ENCODE assay signal across 8 cellular contexts in genomic region chr11:68002943-68003845, GRCh38. TPM values are rescaled to one million over a fixed set of nuclear protein-coding genes. Genes with fewer than 3 reads are reported as not detected.
DNase-seq lines count a peak whose midpoint lies in the region; ATAC-seq and TF ChIP-seq lines count a peak whose summit lies in the region.

No MANE protein-coding gene starts in this region.

- H3K36me3 ChIP-seq in IMR-90 (ENCODE audit: control insufficient read depth, insufficient read depth, low read length) (no peaks in the 10 kb centered on the region), mesendoderm (ENCODE audit: control insufficient read depth, insufficient read depth, low read length) (no peaks in the 10 kb centered on the region)

- TF ChIP-seq RAD21 in IMR-90 (IDR thresholded peaks at IDR 0.05; ENCODE audit: low read length) = no peak

- H3K4me3 ChIP-seq in IMR-90 (ENCODE audit: insufficient read depth, low read depth, low read length) (peak overlapping the region; percentile 77), WI38 (ENCODE audit: low read depth, low read length) (peak overlapping the region; percentile 63), mesendoderm (ENCODE audit: low read length) (peak overlapping the region; percentile 44)

- no peak overlapping the region for H4K91ac ChIP-seq in IMR-90 (ENCODE audit: insufficient read depth, low read depth, low read length)

- peak overlapping the region; percentile 31 for H2AK9ac ChIP-seq in IMR-90 (replicated peaks; ENCODE audit: low read depth, low read length, poor library complexity)

- no peaks in the 10 kb centered on the region for H3K9me3 ChIP-seq in IMR-90 (ENCODE audit: control insufficient read depth, insufficient read depth, low read length)

- H4K5ac ChIP-seq in IMR-90 (ENCODE audit: low read depth, low read length) (no peak overlapping the region), mesendoderm (ENCODE audit: low read length) (no peak overlapping the region)

- H3K79me1 ChIP-seq in IMR-90 (ENCODE audit: low read depth in 1 of 2, low read length in 2 of 2) = peaks cover 0 to 6% of the 10 kb centered on the region in 2 experiments; a peak in 2 of 4 replicates
- no peaks in the 10 kb centered on the region for H3K79me1 ChIP-seq in mesendoderm (ENCODE audit: low read length)

- H3K23ac ChIP-seq in IMR-90 (ENCODE audit: low read depth, low read length) = 0 out of 2 replicates have a peak overlapping the region, but pooled peaks have one; percentile 7
- H3K23ac ChIP-seq in mesendoderm (ENCODE audit: low read length) = no peak overlapping the region

- in situ Hi-C loops in IMR-90 (cut with MboI; ENCODE audit: low sequenced_read_pairs) = no loop called here

- H3K4me1 ChIP-seq in IMR-90 (ENCODE audit: control insufficient read depth, insufficient read depth, low read length) (peaks cover 5% of the 10 kb centered on the region), mesendoderm (ENCODE audit: control insufficient read depth, low read depth, low read length) (no peaks in the 10 kb centered on the region)

- H3K79me2 ChIP-seq in mesendoderm (ENCODE audit: control insufficient read depth, insufficient read depth, low read length) = no peaks in the 10 kb centered on the region

- no peak overlapping the region for H3K18ac ChIP-seq in IMR-90 (ENCODE audit: low read depth, low read length)
- peak overlapping the region; percentile 64 for H3K18ac ChIP-seq in mesendoderm (ENCODE audit: low read length)

- no peak overlapping the region for H2BK5ac ChIP-seq in IMR-90 (ENCODE audit: low read depth, low read length, poor library complexity, severe bottlenecking)
- H2BK5ac ChIP-seq in mesendoderm (ENCODE audit: low read length) = no peak overlapping the region

- H3K9ac ChIP-seq in IMR-90 (ENCODE audit: low read depth, low read length) (peak overlapping the region; percentile 48; the same call in 1 of the 2 replicates), mesendoderm (ENCODE audit: low read length) (peak overlapping the region; percentile 75)

- H3K4me2 ChIP-seq in IMR-90 (ENCODE audit: low read depth, low read length) = peak overlapping the region; percentile 70
- H3K4me2 ChIP-seq in mesendoderm (ENCODE audit: low read length) = peak overlapping the region; percentile 48

- peaks cover 5% of the 10 kb centered on the region; the same call in 1 of the 2 replicates for H3K9me1 ChIP-seq in IMR-90 (ENCODE audit: insufficient read depth, low read length)

- TF ChIP-seq POLR2A in IMR-90 (IDR thresholded peaks at IDR 0.05; ENCODE audit: low read depth, low read length) = no peak

- H4K8ac ChIP-seq in IMR-90 (ENCODE audit: low read depth in 2 of 2, low read length in 2 of 2) (no peak overlapping the region), mesendoderm (ENCODE audit: low read depth, low read length) (no peak overlapping the region)

- no peaks in the 10 kb centered on the region for H3K27me3 Mint-ChIP-seq in chondrocyte (ENCODE audit: low read depth)

- H2BK15ac ChIP-seq in IMR-90 (ENCODE audit: low read depth, low read length) = no peak overlapping the region
- H2BK15ac ChIP-seq in mesendoderm (replicated peaks; ENCODE audit: low read depth) = no peak overlapping the region

- ATAC-seq in GM19438 (IDR thresholded peaks at IDR 0.05; ENCODE audit: low read depth, unreplicated experiment) (peak; percentile 41), IMR-90 (ENCODE audit: low read depth) (peak; percentile 46)
- peak; percentile 56 for ATAC-seq in stimulated activated naive CD8-positive, alpha-beta T cell treated with anti-CD3 and anti-CD28 coated beads, Interleukin-15, Interleukin-2, amounts not matched to agents 100 U/mL and 50 U/mL, for 24 hours

- H3K27ac ChIP-seq in IMR-90 (ENCODE audit: insufficient read depth, low read length) (no peak overlapping the region; the same call in 1 of the 2 replicates), mesendoderm (ENCODE audit: low read depth, low read length) (no peak overlapping the region)

- H2BK20ac ChIP-seq in IMR-90 (ENCODE audit: low read depth, low read length) = no peak overlapping the region

- CTCF ChIA-PET in IMR-90 (lab: Yijun Ruan, JAX) = interaction anchor here (0.6 kb wide), 1 partner anchor 180 kb away, joined by 3 read pairs; no protein-coding TSS in a partner anchor

- 0 out of 2 replicates have a peak overlapping the region, but pooled peaks have one; percentile 29 for H3K4ac ChIP-seq in IMR-90 (ENCODE audit: low read depth, low read length)
- no peak overlapping the region for H3K4ac ChIP-seq in mesendoderm (ENCODE audit: low read depth, low read length)

- 26% methylated on average over 33 of the region's 86 CpGs; no CpG with 5 or more reads in 1 of the 2 experiments for WGBS in IMR-90 (ENCODE audit: extremely low coverage in 2 of 2, insufficient read length in 1 of 2), 2 experiments
- WGBS in mesendoderm (ENCODE audit: extremely low coverage, insufficient coverage, low lambda C conversion rate) = no CpG with 5 or more reads among the region's 86 CpGs

- no TSS peak for BruUV-seq in IMR-90 (replicated peaks; lab: Mats Ljungman, UMichigan)

- H3K14ac ChIP-seq in IMR-90 (replicated peaks; ENCODE audit: low read depth, low read length) = no peak overlapping the region

- no peaks in the 10 kb centered on the region for H3K9me3 Mint-ChIP-seq in chondrocyte (ENCODE audit: low read depth)

- intact Hi-C loops in IMR-90 (cut with micrococcal nuclease) = no loop called here

- TF ChIP-seq CTCF in IMR-90 (conservative IDR thresholded peaks at IDR 0.05; ENCODE audit: low read depth, low read length) (no peak), WI38 (IDR thresholded peaks at IDR 0.05; ENCODE audit: low read depth, low read length) (no peak), chondrocyte (IDR thresholded peaks at IDR 0.05) (no peak)

- H2BK120ac ChIP-seq in IMR-90 (ENCODE audit: low read depth, low read length) = no peak overlapping the region
- no peak overlapping the region for H2BK120ac ChIP-seq in mesendoderm (ENCODE audit: low read depth, low read length)

- DNase-seq in AG20443 (ENCODE audit: low spot score) (peak; percentile 43), IMR-90 (no peak), chondrocyte (ENCODE audit: low spot score) (no peak), mesendoderm (no peak), NK-92 (lab: John Stamatoyannopoulos, UW; ENCODE audit: unreplicated experiment) (no peak)
- peak; percentile 51 for DNase-seq in stimulated activated naive CD8-positive, alpha-beta T cell treated with anti-CD3 and anti-CD28 coated beads, Interleukin-15, Interleukin-2, amounts not matched to agents 100 U/mL and 50 U/mL, for 24 hours

- peaks cover 16% of the 10 kb centered on the region for H3K4me1 Mint-ChIP-seq in chondrocyte (ENCODE audit: low read depth)

- peak overlapping the region; percentile 58 for H3K4me3 Mint-ChIP-seq in chondrocyte (ENCODE audit: unreplicated experiment)

- H4K20me1 ChIP-seq in IMR-90 (ENCODE audit: insufficient read depth, low read length) = no peaks in the 10 kb centered on the region

- POLR2A ChIA-PET in IMR-90 (lab: Charles Lee; ENCODE audit: unreplicated experiment) = no interaction called here

- H3K56ac ChIP-seq in IMR-90 (ENCODE audit: extremely low read depth, insufficient read depth, low read length) (no peak overlapping the region), mesendoderm (ENCODE audit: low read length) (peak overlapping the region; percentile 87)

- H3K27ac Mint-ChIP-seq in chondrocyte (ENCODE audit: unreplicated experiment) = no peak overlapping the region

- dilution Hi-C loops in IMR-90 (cut with HindIII; ENCODE audit: low sequenced_read_pairs, unreplicated experiment) = no loop called here

- H2AK5ac ChIP-seq in IMR-90 (ENCODE audit: low read depth, low read length) (0 out of 2 replicates have a peak overlapping the region, but pooled peaks have one; percentile 13), mesendoderm (ENCODE audit: low read length) (no peak overlapping the region)

- peak overlapping the region; percentile 83 for H2AFZ ChIP-seq in IMR-90 (replicated peaks; ENCODE audit: low read length, poor library complexity)

- H3K27me3 ChIP-seq in IMR-90 (ENCODE audit: control insufficient read depth, insufficient read depth, low read length) = no peaks in the 10 kb centered on the region
- H3K27me3 ChIP-seq in mesendoderm (ENCODE audit: insufficient read depth, low read length, poor library complexity) = no peaks in the 10 kb centered on the region

- no peaks in the 10 kb centered on the region for H3K36me3 Mint-ChIP-seq in chondrocyte (ENCODE audit: low read depth)

TF ChIP-seq in IMR-90, 13 proteins besides CTCF, POLR2A, EP300 and RAD21 (continues in another document):
- TF ChIP-seq RCOR1 (IDR thresholded peaks at IDR 0.05; ENCODE audit: insufficient replicate concordance, low read length) = no peak

RNA-seq across cellular contexts. Expression of gene UNC93B1, which starts 0.7 kb away (rescaled TPM):
- total RNA-seq in IMR-90 (2012; rRNA removed) (10.6 and 10.9 TPM in 2 replicates), chondrocyte (14.4 to 16.6 TPM (median 15.9 TPM) in 3 replicates)
- polyA plus RNA-seq in IMR-90 (2012; rRNA removed) = 18.8 and 19.2 TPM in 2 replicates
- 10.1 and 28.4 TPM in 2 replicates for polyA plus RNA-seq in IMR-90 (2012; cell fraction: cytosol; rRNA removed)
- 48.5 and 108 TPM in 2 replicates for polyA plus RNA-seq in IMR-90 (2012; cell fraction: nucleus; rRNA removed; ENCODE audit: low replicate concordance)
- polyA plus RNA-seq in mesendoderm (2013, experiment 1 of 2) = 7.5 TPM
- 7.5 TPM for polyA plus RNA-seq in mesendoderm (2013, experiment 2 of 2)

RNA-seq across cellular contexts. Expression of gene ALDH3B1, which starts 6.9 kb away (rescaled TPM):
- total RNA-seq in IMR-90 (2012; rRNA removed) (11.8 and 11.9 TPM in 2 replicates), chondrocyte (10.8 to 14.3 TPM (median 13.1 TPM) in 3 replicates)
- polyA plus RNA-seq in IMR-90 (2012; rRNA removed) = 22.8 and 28.5 TPM in 2 replicates
- polyA plus RNA-seq in IMR-90 (2012; cell fraction: cytosol; rRNA removed) = 18.0 and 34.9 TPM in 2 replicates
- polyA plus RNA-seq in IMR-90 (2012; cell fraction: nucleus; rRNA removed; ENCODE audit: low replicate concordance) = 29.6 and 66.4 TPM in 2 replicates
- 0.04 TPM for polyA plus RNA-seq in mesendoderm (2013, experiment 1 of 2)
- polyA plus RNA-seq in mesendoderm (2013, experiment 2 of 2) = 0.15 TPM

RNA-seq across cellular contexts. Expression of gene NDUFS8, which starts 27.3 kb away (rescaled TPM):
- total RNA-seq in IMR-90 (2012; rRNA removed) = 80.0 and 85.9 TPM in 2 replicates
- polyA plus RNA-seq in IMR-90 (2012; rRNA removed) = 131 and 165 TPM in 2 replicates
- 305 and 345 TPM in 2 replicates for polyA plus RNA-seq in IMR-90 (2012; cell fraction: cytosol; rRNA removed)
- 87.1 and 239 TPM in 2 replicates for polyA plus RNA-seq in IMR-90 (2012; cell fraction: nucleus; rRNA removed; ENCODE audit: low replicate concordance)
- 140 to 172 TPM (median 143 TPM) in 3 replicates for total RNA-seq in chondrocyte
- 113 TPM for polyA plus RNA-seq in mesendoderm (2013, experiment 1 of 2)
- polyA plus RNA-seq in mesendoderm (2013, experiment 2 of 2) = 110 TPM

RNA-seq across cellular contexts. Expression of gene TCIRG1, which starts 35.6 kb away (rescaled TPM):
- total RNA-seq in IMR-90 (2012; rRNA removed) = 25.3 and 30.8 TPM in 2 replicates
- 117 and 148 TPM in 2 replicates for polyA plus RNA-seq in IMR-90 (2012; rRNA removed)
- polyA plus RNA-seq in IMR-90 (2012; cell fraction: cytosol; rRNA removed) = 31.2 and 68.1 TPM in 2 replicates
- 905 and 2,934 TPM in 2 replicates for polyA plus RNA-seq in IMR-90 (2012; cell fraction: nucleus; rRNA removed; ENCODE audit: low replicate concordance)
- 52.3 to 73.2 TPM (median 66.5 TPM) in 3 replicates for total RNA-seq in chondrocyte
- 5.4 TPM for polyA plus RNA-seq in mesendoderm (2013, experiment 1 of 2)
- 5.8 TPM for polyA plus RNA-seq in mesendoderm (2013, experiment 2 of 2)

Comparison
In these comparisons a context has a peak if more than half of its experiments do, and no peak if none do; other contexts are left out.
1. DNase-seq: peak in AG20443 (single experiment) and stimulated activated naive CD8-positive, alpha-beta T cell treated with anti-CD3 and anti-CD28 coated beads, Interleukin-15, Interleukin-2, amounts not matched to agents 100 U/mL and 50 U/mL, for 24 hours (single experiment); none in IMR-90 (single experiment), chondrocyte (single experiment), mesendoderm (single experiment) and NK-92 (single experiment).
2. Peak in every context shown above with its lines, with median percentiles within 50 percentile points of each other: ATAC-seq and H3K4me3 ChIP-seq.